ENCODE assay signal across 26 cellular contexts in the genomic region with DNA sequence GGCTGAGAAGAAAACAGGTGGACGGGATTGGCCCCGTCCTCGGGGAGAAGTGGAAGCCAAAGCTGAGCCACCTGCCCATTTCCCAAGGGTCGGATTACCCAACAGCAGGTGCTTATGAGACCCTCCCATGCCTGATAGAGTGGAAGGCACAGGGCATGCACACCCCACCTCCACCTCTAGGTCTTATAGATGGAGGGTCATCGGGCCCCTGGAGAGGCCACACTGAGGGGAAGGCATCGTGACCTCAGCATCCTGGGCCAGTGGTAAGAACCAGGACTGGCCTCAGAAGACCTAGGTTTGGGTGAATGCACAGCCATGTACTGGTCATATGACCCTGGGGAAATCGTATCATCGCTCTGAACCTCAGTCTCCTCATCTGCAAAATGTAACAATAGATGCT.
DNase-seq lines count a peak whose midpoint lies in the region; ATAC-seq and TF ChIP-seq lines count a peak whose summit lies in the region.
"Had no signal": no experiment of that assay in that cellular context is flagged by ENCODE, and none has a peak within 500 bp of the region (broad histone marks: within the 10 kb centered on the region; RNA-seq: fewer than 3 reads in every experiment).

No MANE protein-coding gene starts in this region.

- H3K4me1 ChIP-seq in iPS-20b (ENCODE audit: insufficient read depth, low read length) = peaks cover 20% of the 10 kb centered on the region
- H3K4me1 ChIP-seq: esophagus muscularis mucosa, heart left ventricle, psoas muscle, tibial nerve had no signal

- 0 out of 2 replicates have a peak, but pooled peaks cover 3% of the 10 kb centered on the region for H3K9me3 ChIP-seq in iPS-20b (ENCODE audit: insufficient read depth, low read depth, low read length)
- H3K9me3 ChIP-seq: body of pancreas, psoas muscle had no signal

- H3K4me3 ChIP-seq in iPS-20b (ENCODE audit: low read length) = peak overlapping the region; percentile 47; the same call in 1 of the 2 replicates
- H3K4me3 ChIP-seq: body of pancreas, esophagus muscularis mucosa, heart left ventricle, psoas muscle, tibial nerve had no signal

- no peak for ATAC-seq in HG03196 (IDR thresholded peaks at IDR 0.05; ENCODE audit: unreplicated experiment)
- ATAC-seq: activated CD4-positive, alpha-beta T cell treated with anti-CD3 and anti-CD28 coated beads for 36 hours; activated CD8-positive, alpha-beta T cell treated with anti-CD3 and anti-CD28 coated beads for 36 hours; activated T-helper 17 cell treated with anti-CD3 and anti-CD28 coated beads, Interleukin-2, amount 50 U/mL, for 72 hours; body of pancreas; heart left ventricle; naive thymus-derived CD4-positive, alpha-beta T cell; psoas muscle; stimulated activated effector memory CD8-positive, alpha-beta T cell treated with anti-CD3 and anti-CD28 coated beads, Interleukin-12 subunit alpha, Interleukin-12 subunit beta, amount 100 ng/mL, for 72 hours had no signal

- TF ChIP-seq CTCF in GM20000 (IDR thresholded peaks at IDR 0.05; ENCODE audit: extremely low read depth, missing control alignments) = no peak

- no peak overlapping the region for H3K27ac ChIP-seq in iPS-20b (ENCODE audit: low read length)
- H3K27ac ChIP-seq: body of pancreas, esophagus muscularis mucosa, heart left ventricle, psoas muscle, tibial nerve had no signal

- DNase-seq in GM20000 (ENCODE audit: low spot score) = peak; percentile 3
- DNase-seq in NCI-H1092 (lab: John Stamatoyannopoulos, UW) = peak; percentile 12
- DNase-seq in NCI-H82 treated with DMSO at 0.1 percent for 48 hours (lab: John Stamatoyannopoulos, UW; ENCODE audit: unreplicated experiment) = peak; percentile 40
- no peak for DNase-seq in T-helper 9 cell
- DNase-seq in NCI-H146 (lab: John Stamatoyannopoulos, UW) = no peak
- no peak for DNase-seq in effector CD8-positive, alpha-beta T cell (lab: John Stamatoyannopoulos, UW)
- DNase-seq: activated CD4-positive, alpha-beta T cell treated with anti-CD3 and anti-CD28 coated beads for 36 hours; activated CD8-positive, alpha-beta T cell treated with anti-CD3 and anti-CD28 coated beads for 36 hours; activated naive CD4-positive, alpha-beta T cell treated with anti-CD3 and anti-CD28 coated beads, Interleukin-2, amount 50 U/mL, for 16 hours; body of pancreas; DMS153; foreskin fibroblast; midbrain; naive thymus-derived CD4-positive, alpha-beta T cell; NCI-H1048; NCI-H2081; psoas muscle; SHP77 treated with DMSO at 0.1 percent for 48 hours; stimulated activated CD4-positive, alpha-beta T cell treated with anti-CD3 and anti-CD28 coated beads, Interleukin-15, amount 100 ng/mL, for 24 hours had no signal

- no peaks in the 10 kb centered on the region for H3K27me3 ChIP-seq in iPS-20b (ENCODE audit: insufficient read depth, low read length)
- H3K27me3 ChIP-seq: body of pancreas had no signal

- H3K9ac ChIP-seq in iPS-20b (ENCODE audit: low read depth, low read length) = no peak overlapping the region

- no peaks in the 10 kb centered on the region for H3K36me3 ChIP-seq in iPS-20b (ENCODE audit: insufficient read depth, low read depth, low read length)
- H3K36me3 ChIP-seq: esophagus muscularis mucosa, heart left ventricle, tibial nerve had no signal

Comparison
In these comparisons a context has a peak if more than half of its experiments do, and no peak if none do; other contexts are left out.
1. DNase-seq: peak in GM20000 (single experiment), NCI-H1092 (single experiment) and NCI-H82 treated with DMSO at 0.1 percent for 48 hours (single experiment); none in T-helper 9 cell (single experiment), NCI-H146 (single experiment) and effector CD8-positive, alpha-beta T cell (single experiment).